In genomic region chr10:52779541-52780390, GRCh38 we compare ENCODE assay signal across 8 cellular contexts. TPM values are rescaled to one million over a fixed set of nuclear protein-coding genes. Genes with fewer than 3 reads are reported as not detected.
DNase-seq lines count a peak whose midpoint lies in the region; ATAC-seq, FAIRE-seq and TF ChIP-seq lines count a peak whose summit lies in the region.

No MANE protein-coding gene starts in this region.

- DNase-seq in activated T-cell treated with anti-CD3 and anti-CD28 coated beads for 48 hours (ENCODE audit: low read depth) (peak; percentile 30), activated T-cell treated with anti-CD3 and anti-CD28 coated beads for 4 hours (no peak), H54 (ENCODE audit: insufficient read length, low spot score) (peak; percentile 68), UCSD-AML1 (lab: John Stamatoyannopoulos, UW; ENCODE audit: unreplicated experiment) (peak; percentile 74), erythroblast (lab: John Stamatoyannopoulos, UW) (peak; percentile 73 to 79), mucosa of gallbladder (ENCODE audit: low spot score) (peak; percentile 52), upper lobe of right lung (peak; percentile 77)
- DNase-seq in Jurkat, Clone E6-1 (ENCODE audit: low read depth, low spot score) = peak; percentile 55

- TF ChIP-seq POLR2A in H54 (IDR thresholded peaks at IDR 0.05; ENCODE audit: low read depth, low read length) = no peak
- no peak for TF ChIP-seq POLR2A in erythroblast (IDR thresholded peaks at IDR 0.05; ENCODE audit: low read length)

- FAIRE-seq in H54 (lab: Jason Lieb, UNC) = no peak

- peak; percentile 86 for ATAC-seq in upper lobe of right lung

- H3K4me3 ChIP-seq in Jurkat, Clone E6-1 (ENCODE audit: low read length) = no peak overlapping the region
- H3K4me3 ChIP-seq in upper lobe of right lung = no peak overlapping the region

- peaks cover 7% of the 10 kb centered on the region for H3K27me3 ChIP-seq in upper lobe of right lung

- H3K9me3 ChIP-seq in upper lobe of right lung = no peaks in the 10 kb centered on the region

- no peak overlapping the region for H3K27ac ChIP-seq in upper lobe of right lung

- TF ChIP-seq CTCF in upper lobe of right lung (IDR thresholded peaks at IDR 0.05) = peak; percentile 89

- no peaks in the 10 kb centered on the region for H3K4me1 ChIP-seq in upper lobe of right lung

- intact Hi-C loops in upper lobe of right lung (cut with DNase I) = loop anchor here (5.0 kb wide), 1 partner anchor 37 kb away; no protein-coding TSS in a partner anchor

- no peaks in the 10 kb centered on the region for H3K36me3 ChIP-seq in upper lobe of right lung

RNA-seq across cellular contexts. Expression of gene MBL2, which starts 7.2 kb away (rescaled TPM):
- not detected for polyA plus RNA-seq in Jurkat, Clone E6-1 (2012; ENCODE audit: insufficient read depth, insufficient read length)
- total RNA-seq in mucosa of gallbladder (0.12 TPM), upper lobe of right lung (not detected)
